ENCODE assay signal across 9 cellular contexts in the genomic region with DNA sequence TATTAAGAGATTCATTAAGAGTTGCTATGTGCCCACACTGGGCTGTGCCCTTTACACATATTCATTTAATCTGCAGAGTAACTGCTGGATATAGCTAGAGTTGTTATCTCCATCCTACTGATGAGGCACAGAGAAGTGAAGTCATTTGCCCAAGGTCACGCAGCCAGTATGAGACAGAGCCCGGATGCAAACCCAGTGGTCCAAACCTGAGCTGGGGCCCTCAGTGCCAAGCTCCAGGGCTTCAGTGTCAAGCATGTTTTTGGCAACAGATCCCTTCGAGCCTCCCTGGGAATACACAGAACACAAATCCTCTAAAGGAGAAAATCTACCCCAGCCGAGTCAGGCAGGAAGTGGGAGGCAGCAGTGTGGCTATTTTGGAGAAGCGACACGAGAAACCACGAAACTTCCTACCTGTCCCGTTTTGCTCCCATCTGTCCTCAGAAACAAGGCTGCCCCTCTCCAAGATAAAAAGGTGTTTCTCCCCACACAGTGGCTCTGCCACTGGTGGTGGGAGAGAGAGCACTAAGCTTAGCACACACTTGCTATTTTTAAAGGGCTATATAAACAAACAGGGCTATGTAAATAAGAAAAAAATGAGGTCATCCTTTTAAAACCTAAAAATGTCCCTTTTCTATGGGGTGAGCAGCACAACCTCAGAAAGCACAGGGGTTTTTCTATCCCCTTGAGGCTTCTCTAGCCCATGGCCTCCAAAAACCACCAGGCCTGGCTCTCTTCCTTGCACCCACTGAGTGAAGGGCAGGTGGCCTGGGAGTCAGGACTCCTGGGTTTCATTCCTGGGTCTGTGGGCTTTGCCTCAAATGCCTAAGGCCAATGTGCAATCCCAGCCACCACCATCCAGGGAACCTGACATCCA.
A peak's percentile ranks its signal among the peaks of the same experiment; 100 is the strongest.
DNase-seq lines count a peak whose midpoint lies in the region; ATAC-seq and TF ChIP-seq lines count a peak whose summit lies in the region.
"Had no signal": no experiment of that assay in that cellular context is flagged by ENCODE, and none has a peak within 500 bp of the region (broad histone marks: within the 10 kb centered on the region; RNA-seq: fewer than 3 reads in every experiment).

No MANE protein-coding gene starts in this region.

- H3K4me1 Mint-ChIP-seq in IgD-negative memory B cell (peaks cover 35 to 46% (median 44%) of the 10 kb centered on the region in 3 donors), CD14-positive monocyte (peaks cover 34% of the 10 kb centered on the region)

- no peaks in the 10 kb centered on the region for H3K79me2 ChIP-seq in PC-9 (ENCODE audit: low read depth)
- H3K79me2 ChIP-seq: parathyroid adenoma had no signal

- H3K27ac ChIP-seq in PC-9, result no peak overlapping the region
- H3K27ac ChIP-seq: parathyroid adenoma had no signal

- CTCF ChIA-PET in PC-9 (lab: Charles Lee), result interaction anchor here (0.6 kb wide), 1 partner anchor 44 kb away, joined by 3 read pairs; no protein-coding TSS in a partner anchor

- in situ Hi-C loops in GM13977 (cut with MboI; ENCODE audit: low pct_unique_long_range_greater_than_20kb, low sequenced_read_pairs, unreplicated experiment), result no loop called here

- H3K9me3 Mint-ChIP-seq in IgD-negative memory B cell (no peaks in the 10 kb centered on the region), CD14-positive monocyte (peaks cover 0 to 1% (median 0%) of the 10 kb centered on the region in 7 donors)

- no peaks in the 10 kb centered on the region for H4K20me1 ChIP-seq in PC-9 (ENCODE audit: insufficient read depth)

- DNase-seq in GM13977 (ENCODE audit: low spot score) (peak; percentile 89), islet precursor cell (peak; percentile 47), NK-92 (lab: John Stamatoyannopoulos, UW; ENCODE audit: unreplicated experiment) (no peak), PC-9 (no peak), CD14-positive monocyte (ENCODE audit: low spot score) (no peak), NCI-H2107 treated with DMSO at 0.1 percent for 48 hours (lab: John Stamatoyannopoulos, UW; ENCODE audit: unreplicated experiment) (no peak)

- ATAC-seq in GM21576 (IDR thresholded peaks at IDR 0.05; ENCODE audit: unreplicated experiment), result peak; percentile 66

- BruUV-seq in PC-9 (replicated peaks; lab: Mats Ljungman, UMichigan), result no TSS peak

- no peak overlapping the region for H3K4me3 ChIP-seq in PC-9

- H3K4me3 Mint-ChIP-seq in IgD-negative memory B cell (peak overlapping the region; percentile 72 to 92 (median 78)), CD14-positive monocyte (peak overlapping the region in 1 of 2 donors; percentile 64)

- no peaks in the 10 kb centered on the region for H3K27me3 Mint-ChIP-seq in IgD-negative memory B cell
- peaks cover 0 to 2% (median 0%) of the 10 kb centered on the region in 3 donors for H3K27me3 Mint-ChIP-seq in CD14-positive monocyte (ENCODE audit: low read depth in 3 of 3)

- peak overlapping the region; percentile 52 to 92 (median 83) for H3K27ac Mint-ChIP-seq in IgD-negative memory B cell
- H3K27ac Mint-ChIP-seq in CD14-positive monocyte, result no peak overlapping the region

- no peaks in the 10 kb centered on the region for H3K36me3 ChIP-seq in PC-9 (ENCODE audit: low read depth)

- H3K4me1 ChIP-seq in PC-9 (replicated peaks; ENCODE audit: insufficient read depth), result peaks cover 26% of the 10 kb centered on the region
- H3K4me1 ChIP-seq: parathyroid adenoma had no signal

- no peaks in the 10 kb centered on the region for H3K27me3 ChIP-seq in PC-9 (ENCODE audit: insufficient read depth, low read depth)

- H2AFZ ChIP-seq in PC-9, result no peak overlapping the region
- H2AFZ ChIP-seq: parathyroid adenoma had no signal

- H3K9me3 ChIP-seq in PC-9 (ENCODE audit: insufficient read depth, low read depth), result no peaks in the 10 kb centered on the region

- H3K9me2 ChIP-seq in PC-9 (ENCODE audit: insufficient read depth), result no peaks in the 10 kb centered on the region

- intact Hi-C loops in PC-9 (cut with micrococcal nuclease; ENCODE audit: unreplicated experiment), result no loop called here
- intact Hi-C loops in CD14-positive monocyte (cut with micrococcal nuclease), result no loop called here

- TF ChIP-seq CTCF in GM13977 (IDR thresholded peaks at IDR 0.05; ENCODE audit: extremely low read depth, insufficient read depth, missing control alignments) (no peak), PC-9 (conservative IDR thresholded peaks at IDR 0.05) (no peak), CD14-positive monocyte (IDR thresholded peaks at IDR 0.05) (no peak)

- peaks cover 11% of the 10 kb centered on the region for H3K36me3 Mint-ChIP-seq in IgD-negative memory B cell
- H3K36me3 Mint-ChIP-seq in CD14-positive monocyte, result peaks cover 24 to 52% of the 10 kb centered on the region in 2 donors

- POLR2A ChIA-PET in PC-9 (lab: Charles Lee; ENCODE audit: unreplicated experiment), result no interaction called here

- peaks cover 3% of the 10 kb centered on the region; the same call in 1 of the 2 replicates for H3F3A ChIP-seq in PC-9 (ENCODE audit: insufficient read depth, low read depth)

- H3K4me2 ChIP-seq in PC-9, result no peak overlapping the region

Comparison
In these comparisons a context has a peak if more than half of its experiments do, and no peak if none do; other contexts are left out.
1. DNase-seq: peak in GM13977 (single experiment) and islet precursor cell (single experiment); none in NK-92 (single experiment), PC-9 (0 of 2), CD14-positive monocyte (single experiment) and NCI-H2107 treated with DMSO at 0.1 percent for 48 hours (single experiment).
2. H3K27ac Mint-ChIP-seq: peak in IgD-negative memory B cell (3 of 3); none in CD14-positive monocyte (0 of 7).